17 cellular contexts compared by ENCODE assay signal in genomic region chr7:149823191-149823630, GRCh38.
"Had no signal": no experiment of that assay in that cellular context is flagged by ENCODE, and none has a peak within 500 bp of the region (broad histone marks: within the 10 kb centered on the region; RNA-seq: fewer than 3 reads in every experiment).

No MANE protein-coding gene starts in this region.

- ATAC-seq: activated CD4-positive, CD25-positive, alpha-beta regulatory T cell treated with anti-CD3 and anti-CD28 coated beads, Interleukin-2, amount 50 U/mL, for 24 hours; activated naive CD8-positive, alpha-beta T cell treated with anti-CD3 and anti-CD28 coated beads, Interleukin-2, amount 50 U/mL, for 24 hours; activated T-cell treated with anti-CD3 and anti-CD28 coated beads, Interleukin-2, amount 50 U/mL, for 72 hours; gastroesophageal sphincter; heart left ventricle; left colon had no signal

- H3K27me3 ChIP-seq: gastroesophageal sphincter, heart left ventricle, thyroid gland had no signal

- H3K36me3 ChIP-seq: gastroesophageal sphincter, heart left ventricle, thyroid gland had no signal

- H3K27ac ChIP-seq: epithelial cell of prostate, gastroesophageal sphincter, heart left ventricle, thyroid gland had no signal

- H3K4me3 ChIP-seq: gastroesophageal sphincter, heart left ventricle, thyroid gland had no signal

- H3K4me1 ChIP-seq: gastroesophageal sphincter, heart left ventricle had no signal

- H3K9me3 ChIP-seq: gastroesophageal sphincter, heart left ventricle, thyroid gland had no signal

- DNase-seq: activated CD4-positive, alpha-beta memory T cell treated with anti-CD3 and anti-CD28 coated beads, Interleukin-2, amount 10 ng/mL, durations not matched to agents 7 days and 5 days; activated CD4-positive, alpha-beta T cell treated with anti-CD3 and anti-CD28 coated beads, Interleukin-2, amount 10 ng/mL, durations not matched to agents 24 days and 14 days; activated effector memory CD4-positive, alpha-beta T cell treated with Interleukin-2 at 50 U/mL for 16 hours; activated naive CD4-positive, alpha-beta T cell treated with anti-CD3 and anti-CD28 coated beads for 36 hours; activated naive CD8-positive, alpha-beta T cell treated with anti-CD3 and anti-CD28 coated beads, Interleukin-2, amount 50 U/mL, for 24 hours; activated T-cell treated with anti-CD3 and anti-CD28 coated beads, Interleukin-2, amount 50 U/mL, for 72 hours; left colon; mammary epithelial cell; occipital lobe; stimulated activated CD4-positive, alpha-beta T cell treated with anti-CD3 and anti-CD28 coated beads, Interleukin-12 subunit alpha, Interleukin-12 subunit beta, amount 100 ng/mL, for 4 hours; stimulated activated CD4-positive, alpha-beta T cell treated with anti-CD3 and anti-CD28 coated beads, Interleukin-4, amount 100 ng/mL, for 4 hours; substantia nigra; thyroid gland had no signal
